ENCODE assay signal across 8 cellular contexts in the genomic region with DNA sequence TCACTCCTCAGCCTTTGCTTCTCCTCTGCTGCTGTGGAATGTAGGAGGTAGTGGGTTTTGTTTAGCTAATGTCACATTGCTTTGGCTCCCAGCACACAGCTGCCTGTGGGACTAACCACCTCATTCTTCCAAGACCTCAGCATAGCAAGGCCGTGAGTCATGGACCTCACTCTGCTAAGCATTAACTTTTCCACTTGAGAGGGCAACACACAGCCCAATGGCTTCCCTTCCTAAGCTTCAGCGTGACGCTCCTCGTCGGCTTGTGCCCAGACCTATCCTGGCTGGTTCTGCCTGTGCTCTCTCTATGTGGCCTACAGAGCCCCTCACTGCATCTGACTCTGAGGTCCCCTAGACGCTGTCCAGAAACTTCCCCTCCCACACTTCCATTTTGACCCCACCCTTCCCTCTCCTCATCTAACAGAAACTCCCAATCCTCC.
DNase-seq lines count a peak whose midpoint lies in the region; ATAC-seq, FAIRE-seq and TF ChIP-seq lines count a peak whose summit lies in the region.

No MANE protein-coding gene starts in this region.

- TF ChIP-seq CTCF in fibroblast of pulmonary artery (IDR thresholded peaks at IDR 0.05; ENCODE audit: low read length, missing control alignments): no peak
- no peak for TF ChIP-seq CTCF in parathyroid adenoma (IDR thresholded peaks at IDR 0.05)

- H3K79me2 ChIP-seq in parathyroid adenoma: peaks cover 19% of the 10 kb centered on the region

- H3K27me3 ChIP-seq in parathyroid adenoma (ENCODE audit: control insufficient read depth, insufficient read depth, low read length): no peaks in the 10 kb centered on the region

- no peak overlapping the region for H2AFZ ChIP-seq in parathyroid adenoma

- peak; percentile 100 for DNase-seq in EH (ENCODE audit: low read depth)
- DNase-seq in RCC 7860 (ENCODE audit: low spot score): peak; percentile 100
- DNase-seq in fibroblast of pulmonary artery (ENCODE audit: low read depth): peak; percentile 99

- no peaks in the 10 kb centered on the region for H3K9me3 ChIP-seq in parathyroid adenoma (ENCODE audit: control insufficient read depth, low read length)

- FAIRE-seq in RCC 7860 (lab: Jason Lieb, UNC): peak; percentile 99

- no peaks in the 10 kb centered on the region for H3K36me3 ChIP-seq in parathyroid adenoma (ENCODE audit: control insufficient read depth, insufficient read depth, low read length)

- H3K27ac ChIP-seq in parathyroid adenoma: peak overlapping the region; percentile 3

- no peak for ATAC-seq in GM18519 (IDR thresholded peaks at IDR 0.05; ENCODE audit: low FRiP score, unreplicated experiment)
- no peak for ATAC-seq in GM18498 (IDR thresholded peaks at IDR 0.05; ENCODE audit: unreplicated experiment)
- ATAC-seq in HG02885 (IDR thresholded peaks at IDR 0.05; ENCODE audit: poor library complexity, unreplicated experiment): no peak
- no peak for ATAC-seq in GM21529 (IDR thresholded peaks at IDR 0.05; ENCODE audit: unreplicated experiment)

- no peak overlapping the region for H3K4me2 ChIP-seq in parathyroid adenoma (ENCODE audit: low read length)

- H3K4me3 ChIP-seq in fibroblast of pulmonary artery (replicated peaks; ENCODE audit: low read depth, low read length): no peak overlapping the region
- H3K4me3 ChIP-seq in parathyroid adenoma (ENCODE audit: low read depth, low read length): no peak overlapping the region

- H3K4me1 ChIP-seq in parathyroid adenoma: peaks cover 9% of the 10 kb centered on the region

- no peak overlapping the region for H3K9ac ChIP-seq in parathyroid adenoma
